Comparison of ENCODE assay signal across 1 cellular context in the genomic region with DNA sequence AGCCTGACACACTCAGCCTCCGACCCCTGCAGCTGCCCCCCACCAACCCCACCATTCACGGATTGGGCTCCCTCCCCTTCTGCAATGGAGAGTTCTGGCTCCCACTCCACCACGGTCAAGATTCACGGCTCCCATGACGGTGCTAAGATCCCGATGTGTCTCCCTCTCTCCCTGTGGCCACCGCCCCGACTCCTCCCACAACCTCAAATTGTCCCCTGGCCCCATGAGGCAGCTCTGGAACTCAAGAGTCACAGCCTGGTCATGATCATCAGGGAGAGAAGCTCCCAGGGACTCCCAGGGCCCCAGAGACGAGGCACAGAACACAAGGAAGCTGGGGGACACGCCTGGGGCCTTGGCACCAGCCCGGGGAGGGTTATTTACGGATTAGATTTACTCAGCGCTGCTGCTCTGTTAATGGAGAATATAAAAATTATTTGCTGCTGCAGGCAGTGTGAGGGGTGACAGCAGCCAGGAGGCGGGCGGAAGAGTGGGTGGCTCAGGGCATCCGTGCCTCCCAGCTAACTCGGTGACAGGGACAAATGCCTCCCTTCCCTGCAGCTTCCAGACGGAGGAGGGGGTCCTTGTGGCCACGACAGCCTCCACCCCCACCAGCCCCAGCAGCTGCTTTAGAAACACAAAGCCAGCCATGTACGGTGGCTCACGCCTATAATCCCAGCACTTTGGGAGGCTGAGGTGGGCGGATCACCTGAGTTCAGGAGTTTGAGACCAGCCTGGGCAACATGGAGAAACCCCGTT.
TF ChIP-seq lines count a peak whose summit lies in the region.

No MANE protein-coding gene starts in this region.

TF ChIP-seq in GM23338, 12 proteins besides CTCF, POLR2A, EP300 and RAD21 (continued from another document):
- TF ChIP-seq, protein P1, sequence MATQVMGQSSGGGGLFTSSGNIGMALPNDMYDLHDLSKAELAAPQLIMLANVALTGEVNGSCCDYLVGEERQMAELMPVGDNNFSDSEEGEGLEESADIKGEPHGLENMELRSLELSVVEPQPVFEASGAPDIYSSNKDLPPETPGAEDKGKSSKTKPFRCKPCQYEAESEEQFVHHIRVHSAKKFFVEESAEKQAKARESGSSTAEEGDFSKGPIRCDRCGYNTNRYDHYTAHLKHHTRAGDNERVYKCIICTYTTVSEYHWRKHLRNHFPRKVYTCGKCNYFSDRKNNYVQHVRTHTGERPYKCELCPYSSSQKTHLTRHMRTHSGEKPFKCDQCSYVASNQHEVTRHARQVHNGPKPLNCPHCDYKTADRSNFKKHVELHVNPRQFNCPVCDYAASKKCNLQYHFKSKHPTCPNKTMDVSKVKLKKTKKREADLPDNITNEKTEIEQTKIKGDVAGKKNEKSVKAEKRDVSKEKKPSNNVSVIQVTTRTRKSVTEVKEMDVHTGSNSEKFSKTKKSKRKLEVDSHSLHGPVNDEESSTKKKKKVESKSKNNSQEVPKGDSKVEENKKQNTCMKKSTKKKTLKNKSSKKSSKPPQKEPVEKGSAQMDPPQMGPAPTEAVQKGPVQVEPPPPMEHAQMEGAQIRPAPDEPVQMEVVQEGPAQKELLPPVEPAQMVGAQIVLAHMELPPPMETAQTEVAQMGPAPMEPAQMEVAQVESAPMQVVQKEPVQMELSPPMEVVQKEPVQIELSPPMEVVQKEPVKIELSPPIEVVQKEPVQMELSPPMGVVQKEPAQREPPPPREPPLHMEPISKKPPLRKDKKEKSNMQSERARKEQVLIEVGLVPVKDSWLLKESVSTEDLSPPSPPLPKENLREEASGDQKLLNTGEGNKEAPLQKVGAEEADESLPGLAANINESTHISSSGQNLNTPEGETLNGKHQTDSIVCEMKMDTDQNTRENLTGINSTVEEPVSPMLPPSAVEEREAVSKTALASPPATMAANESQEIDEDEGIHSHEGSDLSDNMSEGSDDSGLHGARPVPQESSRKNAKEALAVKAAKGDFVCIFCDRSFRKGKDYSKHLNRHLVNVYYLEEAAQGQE (IDR thresholded peaks at IDR 0.05; ENCODE audit: unreplicated experiment) = no peak
- TF ChIP-seq, protein P2, sequence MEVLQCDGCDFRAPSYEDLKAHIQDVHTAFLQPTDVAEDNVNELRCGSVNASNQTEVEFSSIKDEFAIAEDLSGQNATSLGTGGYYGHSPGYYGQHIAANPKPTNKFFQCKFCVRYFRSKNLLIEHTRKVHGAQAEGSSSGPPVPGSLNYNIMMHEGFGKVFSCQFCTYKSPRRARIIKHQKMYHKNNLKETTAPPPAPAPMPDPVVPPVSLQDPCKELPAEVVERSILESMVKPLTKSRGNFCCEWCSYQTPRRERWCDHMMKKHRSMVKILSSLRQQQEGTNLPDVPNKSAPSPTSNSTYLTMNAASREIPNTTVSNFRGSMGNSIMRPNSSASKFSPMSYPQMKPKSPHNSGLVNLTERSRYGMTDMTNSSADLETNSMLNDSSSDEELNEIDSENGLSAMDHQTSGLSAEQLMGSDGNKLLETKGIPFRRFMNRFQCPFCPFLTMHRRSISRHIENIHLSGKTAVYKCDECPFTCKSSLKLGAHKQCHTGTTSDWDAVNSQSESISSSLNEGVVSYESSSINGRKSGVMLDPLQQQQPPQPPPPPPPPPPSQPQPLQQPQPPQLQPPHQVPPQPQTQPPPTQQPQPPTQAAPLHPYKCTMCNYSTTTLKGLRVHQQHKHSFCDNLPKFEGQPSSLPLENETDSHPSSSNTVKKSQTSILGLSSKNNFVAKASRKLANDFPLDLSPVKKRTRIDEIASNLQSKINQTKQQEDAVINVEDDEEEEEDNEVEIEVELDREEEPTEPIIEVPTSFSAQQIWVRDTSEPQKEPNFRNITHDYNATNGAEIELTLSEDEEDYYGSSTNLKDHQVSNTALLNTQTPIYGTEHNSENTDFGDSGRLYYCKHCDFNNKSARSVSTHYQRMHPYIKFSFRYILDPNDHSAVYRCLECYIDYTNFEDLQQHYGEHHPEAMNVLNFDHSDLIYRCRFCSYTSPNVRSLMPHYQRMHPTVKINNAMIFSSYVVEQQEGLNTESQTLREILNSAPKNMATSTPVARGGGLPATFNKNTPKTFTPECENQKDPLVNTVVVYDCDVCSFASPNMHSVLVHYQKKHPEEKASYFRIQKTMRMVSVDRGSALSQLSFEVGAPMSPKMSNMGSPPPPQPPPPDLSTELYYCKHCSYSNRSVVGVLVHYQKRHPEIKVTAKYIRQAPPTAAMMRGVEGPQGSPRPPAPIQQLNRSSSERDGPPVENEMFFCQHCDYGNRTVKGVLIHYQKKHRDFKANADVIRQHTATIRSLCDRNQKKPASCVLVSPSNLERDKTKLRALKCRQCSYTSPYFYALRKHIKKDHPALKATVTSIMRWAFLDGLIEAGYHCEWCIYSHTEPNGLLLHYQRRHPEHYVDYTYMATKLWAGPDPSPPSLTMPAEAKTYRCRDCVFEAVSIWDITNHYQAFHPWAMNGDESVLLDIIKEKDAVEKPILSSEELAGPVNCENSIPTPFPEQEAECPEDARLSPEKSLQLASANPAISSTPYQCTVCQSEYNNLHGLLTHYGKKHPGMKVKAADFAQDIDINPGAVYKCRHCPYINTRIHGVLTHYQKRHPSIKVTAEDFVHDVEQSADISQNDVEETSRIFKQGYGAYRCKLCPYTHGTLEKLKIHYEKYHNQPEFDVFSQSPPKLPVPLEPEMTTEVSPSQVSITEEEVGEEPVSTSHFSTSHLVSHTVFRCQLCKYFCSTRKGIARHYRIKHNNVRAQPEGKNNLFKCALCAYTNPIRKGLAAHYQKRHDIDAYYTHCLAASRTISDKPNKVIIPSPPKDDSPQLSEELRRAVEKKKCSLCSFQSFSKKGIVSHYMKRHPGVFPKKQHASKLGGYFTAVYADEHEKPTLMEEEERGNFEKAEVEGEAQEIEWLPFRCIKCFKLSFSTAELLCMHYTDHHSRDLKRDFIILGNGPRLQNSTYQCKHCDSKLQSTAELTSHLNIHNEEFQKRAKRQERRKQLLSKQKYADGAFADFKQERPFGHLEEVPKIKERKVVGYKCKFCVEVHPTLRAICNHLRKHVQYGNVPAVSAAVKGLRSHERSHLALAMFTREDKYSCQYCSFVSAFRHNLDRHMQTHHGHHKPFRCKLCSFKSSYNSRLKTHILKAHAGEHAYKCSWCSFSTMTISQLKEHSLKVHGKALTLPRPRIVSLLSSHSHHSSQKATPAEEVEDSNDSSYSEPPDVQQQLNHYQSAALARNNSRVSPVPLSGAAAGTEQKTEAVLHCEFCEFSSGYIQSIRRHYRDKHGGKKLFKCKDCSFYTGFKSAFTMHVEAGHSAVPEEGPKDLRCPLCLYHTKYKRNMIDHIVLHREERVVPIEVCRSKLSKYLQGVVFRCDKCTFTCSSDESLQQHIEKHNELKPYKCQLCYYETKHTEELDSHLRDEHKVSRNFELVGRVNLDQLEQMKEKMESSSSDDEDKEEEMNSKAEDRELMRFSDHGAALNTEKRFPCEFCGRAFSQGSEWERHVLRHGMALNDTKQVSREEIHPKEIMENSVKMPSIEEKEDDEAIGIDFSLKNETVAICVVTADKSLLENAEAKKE (CRISPR knock-in tag; IDR thresholded peaks at IDR 0.05) = no peak
- TF ChIP-seq EZH2 (IDR thresholded peaks at IDR 0.05; ENCODE audit: low read depth, unreplicated experiment) (no peak), CREB1 (CRISPR knock-in tag; IDR thresholded peaks at IDR 0.05; ENCODE audit: low read depth) (no peak), ZNF331 (CRISPR knock-in tag; IDR thresholded peaks at IDR 0.05; ENCODE audit: low read depth) (no peak)
